ENCODE assay signal across 11 cellular contexts in the genomic region with DNA sequence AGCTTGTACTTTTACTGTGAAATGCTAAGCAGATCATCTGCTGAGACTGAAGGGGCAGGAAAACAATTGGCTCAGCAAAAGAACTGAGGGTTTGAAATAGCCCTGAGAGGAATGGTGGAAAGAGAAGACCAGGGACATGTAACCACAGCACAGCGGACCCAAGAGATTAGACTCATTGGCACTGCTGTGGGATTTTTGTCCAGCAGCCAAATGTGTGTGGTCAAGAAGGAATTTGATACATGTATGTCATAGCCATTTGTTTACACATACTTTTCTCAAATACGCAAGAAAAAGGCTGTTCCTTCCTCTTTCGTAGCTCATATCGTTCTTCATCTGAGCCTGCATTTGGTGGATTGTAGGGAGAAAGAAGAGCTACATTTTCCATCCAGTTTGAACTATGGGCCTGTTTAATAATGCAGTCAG.
DNase-seq lines count a peak whose midpoint lies in the region; ATAC-seq and TF ChIP-seq lines count a peak whose summit lies in the region.
"Had no signal": no experiment of that assay in that cellular context is flagged by ENCODE, and none has a peak within 500 bp of the region (broad histone marks: within the 10 kb centered on the region; RNA-seq: fewer than 3 reads in every experiment).

No MANE protein-coding gene starts in this region.

- no TSS peak for BruUV-seq in Calu3 (replicated peaks; lab: Mats Ljungman, UMichigan)
- BruUV-seq in mammary epithelial cell (replicated peaks; lab: Mats Ljungman, UMichigan) = no TSS peak

- H3K27ac Mint-ChIP-seq in Calu3 (ENCODE audit: unreplicated experiment) = peak overlapping the region; percentile 31

- dilution Hi-C loops in mammary epithelial cell (cut with HindIII; ENCODE audit: low sequenced_read_pairs) = loop anchor here (5.0 kb wide), 1 partner anchor 70 kb away; no protein-coding TSS in a partner anchor

- peaks cover 21% of the 10 kb centered on the region for H3K4me1 Mint-ChIP-seq in Calu3 (ENCODE audit: low read depth, unreplicated experiment)
- H3K4me1 Mint-ChIP-seq: nephron progenitor cell had no signal

- peak overlapping the region; percentile 10 for H2AFZ ChIP-seq in mammary epithelial cell (ENCODE audit: low read depth, low read length)

- no peak overlapping the region for H3K4me3 ChIP-seq in mammary epithelial cell (replicated peaks in 1 of 3; ENCODE audit: insufficient read depth in 1 of 3, low read depth in 2 of 3, low read length in 3 of 3)

- H3K9me3 ChIP-seq in mammary epithelial cell (replicated peaks; ENCODE audit: insufficient read depth, low read length) = no peaks in the 10 kb centered on the region

- peak overlapping the region; percentile 31 for H3K4me2 ChIP-seq in mammary epithelial cell (ENCODE audit: insufficient read depth, low read depth, low read length)

- peak; percentile 65 for DNase-seq in Calu3
- DNase-seq in M059J (ENCODE audit: low read depth) = peak; percentile 99
- DNase-seq in mammary epithelial cell = peak; percentile 74
- DNase-seq in non-pigmented ciliary epithelial cell (ENCODE audit: low read depth) = peak; percentile 99
- DNase-seq in cerebellar nuclear complex (lab: John Stamatoyannopoulos, UW) = no peak
- DNase-seq in stimulated activated naive CD4-positive, alpha-beta T cell treated with Interleukin-2 at 50 U/mL for 16 hours (lab: John Stamatoyannopoulos, UW) = no peak
- no peak for DNase-seq in NCI-H446 (lab: John Stamatoyannopoulos, UW)
- DNase-seq: activated T-cell treated with anti-CD3 and anti-CD28 coated beads, Interleukin-2, amount 50 U/mL, for 48 hours; nephron progenitor cell had no signal

- H3K9ac ChIP-seq in mammary epithelial cell (ENCODE audit: insufficient read depth, low read length) = no peak overlapping the region

- in situ Hi-C loops in mammary epithelial cell (cut with MboI; ENCODE audit: low sequenced_read_pairs in 2 of 2) = no loop called here

- intact Hi-C loops in Calu3 (cut with micrococcal nuclease; ENCODE audit: unreplicated experiment) = loop anchor here (5.0 kb wide), 1 partner anchor 75 kb away; the partner anchor contains the start of gene TRABD2A
- intact Hi-C loops in mammary epithelial cell (cut with micrococcal nuclease) = no loop called here

- peaks cover 16% of the 10 kb centered on the region for H3K27me3 Mint-ChIP-seq in Calu3 (ENCODE audit: unreplicated experiment)

- no peaks in the 10 kb centered on the region for H4K20me1 ChIP-seq in mammary epithelial cell (ENCODE audit: insufficient read depth, low read length)

- 0% methylated on average over 4 of the region's 4 CpGs for WGBS in mammary epithelial cell (ENCODE audit: low coverage, missing lambda C conversion rate)

- no peak for TF ChIP-seq CTCF in Calu3 (IDR thresholded peaks at IDR 0.05; ENCODE audit: unreplicated experiment)
- TF ChIP-seq CTCF in mammary epithelial cell (conservative IDR thresholded peaks at IDR 0.05 in 1 of 2, IDR thresholded peaks at IDR 0.05 in 1 of 2; ENCODE audit: extremely low read depth in 1 of 2, insufficient read depth in 1 of 2, low read depth in 1 of 2, low read length in 2 of 2) = no peak

- H3K36me3 ChIP-seq in mammary epithelial cell (ENCODE audit: insufficient read depth, low read length) = no peaks in the 10 kb centered on the region

- no peak for ATAC-seq in GM21825 (IDR thresholded peaks at IDR 0.05; ENCODE audit: unreplicated experiment)
- ATAC-seq: esophagus mucosa had no signal

- CTCF ChIA-PET in Calu3 (lab: Charles Lee) (interaction anchor here (1.4 kb wide), 1 partner anchor 24 kb away, joined by 3 read pairs; no protein-coding TSS in a partner anchor), mammary epithelial cell (lab: Charles Lee; ENCODE audit: low non-redundant PET) (no interaction called here)

- no peaks in the 10 kb centered on the region for H3K36me3 Mint-ChIP-seq in Calu3 (ENCODE audit: insufficient read depth, unreplicated experiment)

- H3K27me3 ChIP-seq in mammary epithelial cell (ENCODE audit: insufficient read depth, low read length) = no peaks in the 10 kb centered on the region

- H3K79me2 ChIP-seq in mammary epithelial cell (ENCODE audit: insufficient read depth, low read length) = no peaks in the 10 kb centered on the region

- peaks cover 9% of the 10 kb centered on the region for H3K4me1 ChIP-seq in mammary epithelial cell (ENCODE audit: insufficient read depth, low read length)

- H3K9me3 Mint-ChIP-seq in Calu3 (ENCODE audit: low read depth, unreplicated experiment) = no peaks in the 10 kb centered on the region
- H3K9me3 Mint-ChIP-seq: nephron progenitor cell had no signal

- no peak overlapping the region for H3K27ac ChIP-seq in mammary epithelial cell (ENCODE audit: insufficient read depth, low read depth, low read length)

- peak overlapping the region; percentile 11 for H3K4me3 Mint-ChIP-seq in Calu3 (ENCODE audit: low read depth, unreplicated experiment)
- H3K4me3 Mint-ChIP-seq: nephron progenitor cell had no signal

Comparison
In these comparisons a context has a peak if more than half of its experiments do, and no peak if none do; other contexts are left out.
1. DNase-seq: peak in Calu3 (single experiment), M059J (single experiment), mammary epithelial cell (single experiment) and non-pigmented ciliary epithelial cell (single experiment); none in cerebellar nuclear complex (0 of 2), stimulated activated naive CD4-positive, alpha-beta T cell treated with Interleukin-2 at 50 U/mL for 16 hours (single experiment) and NCI-H446 (0 of 2).